Comparison of ENCODE assay signal across 9 cellular contexts in the genomic region with DNA sequence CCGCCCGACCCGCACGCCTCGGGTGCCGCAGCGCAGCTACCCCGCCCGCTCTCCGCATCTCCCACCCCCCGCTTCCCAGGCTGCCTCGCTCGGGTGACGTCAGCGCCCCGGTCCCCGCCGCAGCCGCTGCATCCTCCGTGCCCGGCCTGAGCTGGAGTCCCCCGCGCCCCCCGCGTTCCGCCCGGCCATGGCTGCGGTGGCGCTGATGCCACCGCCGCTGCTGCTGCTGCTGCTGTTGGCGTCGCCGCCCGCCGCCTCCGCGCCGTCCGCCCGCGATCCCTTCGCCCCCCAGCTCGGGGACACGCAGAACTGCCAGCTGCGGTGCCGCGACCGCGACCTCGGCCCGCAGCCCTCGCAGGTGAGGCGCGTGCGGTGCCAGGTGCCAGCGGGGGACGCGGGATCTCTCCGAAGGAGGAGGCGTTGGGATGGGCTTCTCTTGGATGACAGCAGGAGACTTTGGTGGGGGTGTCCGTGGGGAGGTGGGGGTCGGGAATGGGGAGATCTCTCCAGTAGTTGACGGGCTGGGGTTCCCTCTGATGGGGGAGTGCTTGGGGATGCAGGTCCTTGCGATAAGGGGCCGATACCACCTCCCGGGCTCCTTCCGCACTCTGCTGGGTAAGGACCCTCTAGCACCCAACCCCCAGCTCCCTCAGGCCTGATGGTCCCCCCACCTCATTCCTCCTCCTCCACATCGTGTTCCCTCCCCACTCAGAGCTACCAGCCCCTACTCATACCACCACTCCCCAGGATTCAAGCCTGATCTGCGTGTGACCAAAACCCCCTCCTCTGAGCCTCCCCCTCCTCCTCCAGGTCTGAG. TPM values are rescaled to one million over a fixed set of nuclear protein-coding genes. Genes with fewer than 3 reads are reported as not detected.
DNase-seq lines count a peak whose midpoint lies in the region; ATAC-seq, FAIRE-seq and TF ChIP-seq lines count a peak whose summit lies in the region.
"Had no signal": no experiment of that assay in that cellular context is flagged by ENCODE, and none has a peak within 500 bp of the region (broad histone marks: within the 10 kb centered on the region; RNA-seq: fewer than 3 reads in every experiment).

A gene (plus strand): TSS at position 99 of the 817 bp plus-strand sequence. CDS start 89 bp downstream, at position 188.

- intact Hi-C loops in esophagus squamous epithelium (cut with DNase I) (no loop called here), pancreas (cut with DNase I) (no loop called here)

- TF ChIP-seq CTCF in esophagus squamous epithelium (IDR thresholded peaks at IDR 0.05) = no peak
- TF ChIP-seq CTCF in pancreas (IDR thresholded peaks at IDR 0.05) = no peak

- H3K27ac ChIP-seq in esophagus squamous epithelium (no peak within 1 kb of the TSS), pancreas (no peak within 1 kb of the TSS)

- H3K27me3 ChIP-seq in esophagus squamous epithelium (peaks cover 30 to 100% (median 40%) of the 10 kb centered on the region in 4 donors), pancreas (peaks cover 0 to 17% (median 7%) of the 10 kb centered on the region in 4 donors)

- H3K4me1 ChIP-seq in esophagus squamous epithelium (peaks cover 24 to 38% (median 26%) of the 10 kb centered on the region in 3 donors), pancreas (peaks cover 0 to 7% (median 0%) of the 10 kb centered on the region in 3 donors)

- no peak for TF ChIP-seq POLR2A in esophagus squamous epithelium (IDR thresholded peaks at IDR 0.05)

- FAIRE-seq in pancreas (lab: Jason Lieb, UNC) = no peak
- FAIRE-seq: G401.6 had no signal

- peak; percentile 3 for DNase-seq in NCI-H510A treated with DMSO at 0.1 percent for 48 hours (lab: John Stamatoyannopoulos, UW)
- DNase-seq in NCI-H510A (lab: John Stamatoyannopoulos, UW) = no peak
- peak; percentile 33 to 47 for DNase-seq in activated CD4-positive, alpha-beta T cell treated with anti-CD3 and anti-CD28 coated beads, Interleukin-2, amount 50 U/mL, for 48 hours
- no peak for DNase-seq in esophagus squamous epithelium (lab: John Stamatoyannopoulos, UW)
- peak in 2 of 6 donors; percentile 54 to 61 for DNase-seq in pancreas
- DNase-seq in NOMO-1 treated with dmso at 0.1 percent for 144 hours (lab: John Stamatoyannopoulos, UW; ENCODE audit: unreplicated experiment) = no peak
- no peak for DNase-seq in NCI-H2196 (lab: John Stamatoyannopoulos, UW; ENCODE audit: unreplicated experiment)
- DNase-seq in NCI-H345 treated with DMSO at 0.1 percent for 48 hours (lab: John Stamatoyannopoulos, UW; ENCODE audit: unreplicated experiment) = no peak

- peak; percentile 55 to 74 (median 66) for ATAC-seq in pancreas

- 22 to 33% methylated on average over 5 to 6 of the region's 70 CpGs for WGBS in esophagus squamous epithelium, 2 donors
- WGBS in pancreas, 2 donors = 3% methylated on average over 55 to 70 of the region's 70 CpGs

- H3K4me3 ChIP-seq in esophagus squamous epithelium = peak within 1 kb of the TSS; percentile 18 to 69 (median 36)
- peak within 1 kb of the TSS in 2 of 4 donors; percentile 27 to 49 for H3K4me3 ChIP-seq in pancreas

- H3K36me3 ChIP-seq in esophagus squamous epithelium (no peaks in the 10 kb centered on the region), pancreas (no peaks in the 10 kb centered on the region)

- H3K9me3 ChIP-seq in esophagus squamous epithelium (no peaks in the 10 kb centered on the region), pancreas (no peaks in the 10 kb centered on the region)

RNA-seq across cellular contexts. Expression of the gene that starts here (rescaled TPM):
- total RNA-seq in esophagus squamous epithelium (1 to 10 TPM in 1 of 4 donors, under 1 TPM in 1, not detected in 2; 0.18 to 2.7 TPM), pancreas (1 to 10 TPM in 2 of 6 donors, under 1 TPM in 4; 0.56 to 4.4 (median 0.94) TPM)
- polyA plus RNA-seq in pancreas = 1 to 10 TPM; 5.2 to 8.9 TPM

Comparison
In these comparisons a context has a peak if more than half of its experiments do, and no peak if none do; other contexts are left out.
1. DNase-seq: peak in NCI-H510A treated with DMSO at 0.1 percent for 48 hours (single experiment) and activated CD4-positive, alpha-beta T cell treated with anti-CD3 and anti-CD28 coated beads, Interleukin-2, amount 50 U/mL, for 48 hours (2 of 2); none in NCI-H510A (single experiment), esophagus squamous epithelium (single experiment), NOMO-1 treated with dmso at 0.1 percent for 144 hours (single experiment), NCI-H2196 (single experiment) and NCI-H345 treated with DMSO at 0.1 percent for 48 hours (single experiment).